ENCODE assay signal across 8 cellular contexts in genomic region chr19:18588611-18589379, GRCh38. TPM values are rescaled to one million over a fixed set of nuclear protein-coding genes. Genes with fewer than 3 reads are reported as not detected.
DNase-seq lines count a peak whose midpoint lies in the region; TF ChIP-seq lines count a peak whose summit lies in the region.

Gene REX1BD, plus strand, starts transcription at chr19:18588798. Its CDS starts 4 bp downstream, at chr19:18588802.

- no peak within 1 kb of the TSS for H4K91ac ChIP-seq in neuronal stem cell (ENCODE audit: low read depth, low read length, poor library complexity)

- peak within 1 kb of the TSS; percentile 91 for H2AK5ac ChIP-seq in neuronal stem cell (ENCODE audit: low read depth, low read length)

- peak within 1 kb of the TSS; percentile 63 for H3K27ac ChIP-seq in SJCRH30
- peak within 1 kb of the TSS; percentile 91 for H3K27ac ChIP-seq in neuronal stem cell (replicated peaks; ENCODE audit: low read length)

- H2BK15ac ChIP-seq in neuronal stem cell (ENCODE audit: low read length) = peak within 1 kb of the TSS; percentile 90

- H3K4ac ChIP-seq in neuronal stem cell (ENCODE audit: low read length) = peak within 1 kb of the TSS; percentile 95

- H2BK12ac ChIP-seq in neuronal stem cell (ENCODE audit: low read length) = peak within 1 kb of the TSS; percentile 58

- H2BK5ac ChIP-seq in neuronal stem cell (ENCODE audit: low read length) = peak within 1 kb of the TSS; percentile 78

- peak within 1 kb of the TSS; percentile 65 for H4K8ac ChIP-seq in neuronal stem cell (ENCODE audit: low read depth, low read length)

- H3K9ac ChIP-seq in neuronal stem cell (ENCODE audit: low read depth, low read length, poor library complexity) = peak within 1 kb of the TSS; percentile 96

- H3K9me3 ChIP-seq in SJCRH30 (replicated peaks) = no peaks in the 10 kb centered on the region
- no peaks in the 10 kb centered on the region for H3K9me3 ChIP-seq in neuronal stem cell (replicated peaks in 1 of 2; ENCODE audit: control insufficient read depth in 2 of 2, insufficient read depth in 1 of 2, low read depth in 1 of 2, low read length in 2 of 2)

- DNase-seq in ELR (ENCODE audit: low read depth) (peak; percentile 81), GOT3 (lab: John Stamatoyannopoulos, UW) (peak; percentile 70), SJCRH30 (peak; percentile 88 to 90), activated gamma-delta T cell treated with Interleukin-2 at 50 U/mL for 16 hours (peak; percentile 85), foreskin melanocyte (peak; percentile 72), neuronal stem cell (ENCODE audit: low spot score) (peak; percentile 84)

- TF ChIP-seq CTCF in LNCAP (IDR thresholded peaks at IDR 0.05) (peak; percentile 96), subcutaneous adipose tissue (IDR thresholded peaks at IDR 0.05; ENCODE audit: low read depth) (no peak)

- H3K23ac ChIP-seq in neuronal stem cell (ENCODE audit: low read depth, low read length, poor library complexity) = peak within 1 kb of the TSS; percentile 100

- H3K18ac ChIP-seq in neuronal stem cell (ENCODE audit: low read length) = peak within 1 kb of the TSS; percentile 98

- H3K79me1 ChIP-seq in neuronal stem cell (ENCODE audit: low read depth, low read length) = peaks cover 4% of the 10 kb centered on the region

- H3K36me3 ChIP-seq in SJCRH30 (no peaks in the 10 kb centered on the region), neuronal stem cell (replicated peaks in 1 of 2; ENCODE audit: control insufficient read depth in 2 of 2, insufficient read depth in 2 of 2, low read length in 2 of 2) (peaks cover 3 to 13% of the 10 kb centered on the region in 2 donors)

- WGBS in neuronal stem cell (ENCODE audit: extremely low coverage in 2 of 2, insufficient read length in 2 of 2, insufficient replicate concordance in 1 of 2), 2 donors = no CpG with 5 or more reads among the region's 72 CpGs

- peak within 1 kb of the TSS; percentile 98 for H2AFZ ChIP-seq in neuronal stem cell (ENCODE audit: low read length)

- H3K4me3 ChIP-seq in SJCRH30 = peak within 1 kb of the TSS; percentile 89
- peak within 1 kb of the TSS; percentile 84 to 92 for H3K4me3 ChIP-seq in neuronal stem cell (ENCODE audit: low read length in 2 of 2)

- peak within 1 kb of the TSS; percentile 99 for H3K4me2 ChIP-seq in neuronal stem cell (ENCODE audit: insufficient read depth, low read length, poor library complexity, severe bottlenecking)

- no peaks in the 10 kb centered on the region for H3K27me3 ChIP-seq in SJCRH30
- H3K27me3 ChIP-seq in neuronal stem cell (ENCODE audit: control insufficient read depth in 3 of 3, insufficient read depth in 3 of 3, low read depth in 1 of 3, low read length in 3 of 3) = peaks cover 0 to 5% (median 0%) of the 10 kb centered on the region in 3 experiments

- peak within 1 kb of the TSS; percentile 94 for H3K14ac ChIP-seq in neuronal stem cell (ENCODE audit: low read length)

- H3K4me1 ChIP-seq in SJCRH30 (0 out of 2 replicates have a peak, but pooled peaks cover 3% of the 10 kb centered on the region), neuronal stem cell (ENCODE audit: control insufficient read depth in 2 of 2, insufficient read depth in 1 of 2, low read depth in 1 of 2, low read length in 2 of 2) (peaks cover 8 to 9% of the 10 kb centered on the region in 2 donors)

- no peak within 1 kb of the TSS for H2BK120ac ChIP-seq in neuronal stem cell (ENCODE audit: low read depth, low read length)

RNA-seq across cellular contexts. Expression of gene REX1BD, which starts in this region (rescaled TPM):
- total RNA-seq in SJCRH30 (2014; rRNA removed; shearing (Covaris generic)) = 24.8 TPM in 2 replicates
- 85.7 TPM for polyA plus RNA-seq in neuronal stem cell (2013, experiment 1 of 2)
- polyA plus RNA-seq in neuronal stem cell (2013, experiment 2 of 2) = 81.2 TPM
- 100 to 1,000 TPM in 2 of 4 donors, 10 to 100 TPM in 2; 49.1 to 128 (median 99.7) TPM for total RNA-seq in subcutaneous adipose tissue

Comparison
In these comparisons a context has a peak if more than half of its experiments do, and no peak if none do; other contexts are left out.
1. Peak in every context shown above with its lines: DNase-seq, H3K4me3 ChIP-seq and H3K27ac ChIP-seq.